Comparison of ENCODE assay signal across 23 cellular contexts in genomic region chr2:161130354-161130753, GRCh38.
"Had no signal": no experiment of that assay in that cellular context is flagged by ENCODE, and none has a peak within 500 bp of the region (broad histone marks: within the 10 kb centered on the region; RNA-seq: fewer than 3 reads in every experiment).

No MANE protein-coding gene starts in this region.

- H3K27me3 ChIP-seq: ascending aorta, breast epithelium, cardiac muscle cell, dorsolateral prefrontal cortex had no signal

- H3K4me3 ChIP-seq: ascending aorta, breast epithelium, cardiac muscle cell, coronary artery, dorsolateral prefrontal cortex had no signal

- H3K9me3 ChIP-seq: ascending aorta, breast epithelium had no signal

- ATAC-seq: activated CD4-positive, alpha-beta T cell treated with anti-CD3 and anti-CD28 coated beads for 36 hours; activated T-cell treated with anti-CD3 and anti-CD28 coated beads, Interleukin-2, amount 50 U/mL, for 4 hours; activated T-helper 17 cell treated with anti-CD3 and anti-CD28 coated beads, Interleukin-2, amount 50 U/mL, for 72 hours had no signal

- DNase-seq: activated CD4-positive, alpha-beta memory T cell treated with anti-CD3 and anti-CD28 coated beads for 36 hours; activated CD4-positive, alpha-beta T cell treated with anti-CD3 and anti-CD28 coated beads for 36 hours; activated CD4-positive, alpha-beta T cell treated with anti-CD3 and anti-CD28 coated beads, Interleukin-2, amount 10 ng/mL, durations not matched to agents 24 days and 14 days; activated CD4-positive, CD25-positive, alpha-beta regulatory T cell; activated CD4-positive, CD25-positive, alpha-beta regulatory T cell treated with anti-CD3 and anti-CD28 coated beads, Interleukin-2, amount 50 U/mL, for 72 hours; activated CD8-positive, alpha-beta memory T cell treated with anti-CD3 and anti-CD28 coated beads for 24 hours; activated effector memory CD4-positive, alpha-beta T cell treated with Interleukin-2 at 50 U/mL for 16 hours; activated gamma-delta T cell treated with Interleukin-2 at 50 U/mL for 16 hours; activated naive CD4-positive, alpha-beta T cell treated with anti-CD3 and anti-CD28 coated beads, Interleukin-2, amount 10 ng/mL, durations not matched to agents 7 days and 5 days; activated naive CD8-positive, alpha-beta T cell treated with anti-CD3 and anti-CD28 coated beads, Interleukin-2, amount 10 ng/mL, durations not matched to agents 7 days and 5 days; activated T-cell treated with anti-CD3 and anti-CD28 coated beads, Interleukin-2, amount 50 U/mL, for 4 hours; dorsolateral prefrontal cortex; effector memory CD4-positive, alpha-beta T cell; endodermal cell; foreskin fibroblast; head of caudate nucleus; hippocampal formation; T-helper 2 cell had no signal

- H3K27ac ChIP-seq: ascending aorta, cardiac muscle cell, coronary artery, dorsolateral prefrontal cortex had no signal

- H3K36me3 ChIP-seq: ascending aorta, breast epithelium, cardiac muscle cell had no signal
